Comparison of ENCODE assay signal across 1 cellular context in genomic region chr20:845226-845868, GRCh38.
TF ChIP-seq lines count a peak whose summit lies in the region.

No MANE protein-coding gene starts in this region.

TF ChIP-seq in HepG2, 621 proteins besides CTCF, POLR2A, EP300 and RAD21:
- no peak for TF ChIP-seq ZNF558 (CRISPR knock-in tag; IDR thresholded peaks at IDR 0.05; ENCODE audit: borderline replicate concordance)
- TF ChIP-seq HMG20A (CRISPR knock-in tag; IDR thresholded peaks at IDR 0.05; ENCODE audit: borderline replicate concordance): no peak
- no peak for TF ChIP-seq JARID2 (CRISPR knock-in tag; IDR thresholded peaks at IDR 0.05; ENCODE audit: insufficient replicate concordance)
- no peak for TF ChIP-seq ZSCAN12 (CRISPR knock-in tag; IDR thresholded peaks at IDR 0.05)
